Comparison of ENCODE assay signal across 30 cellular contexts in genomic region chr12:72872488-72872887, GRCh38.
DNase-seq lines count a peak whose midpoint lies in the region; ATAC-seq, FAIRE-seq and TF ChIP-seq lines count a peak whose summit lies in the region.
"Had no signal": no experiment of that assay in that cellular context is flagged by ENCODE, and none has a peak within 500 bp of the region (broad histone marks: within the 10 kb centered on the region; RNA-seq: fewer than 3 reads in every experiment).

No MANE protein-coding gene starts in this region.

- no peak overlapping the region for H3K9ac ChIP-seq in H1 (replicated peaks in 1 of 4; ENCODE audit: extremely low read depth in 1 of 4, low read depth in 3 of 4, low read length in 3 of 4)
- H3K9ac ChIP-seq: KMS-11, parathyroid adenoma had no signal

- H3K4me1 Mint-ChIP-seq in activated naive CD4-positive, alpha-beta T cell treated with anti-CD3 and anti-CD28 coated beads, Interleukin-2, amount 10 ng/mL, durations not matched to agents 7 days and 5 days: no peaks in the 10 kb centered on the region
- H3K4me1 Mint-ChIP-seq in activated T-helper 1 cell treated with anti-CD3 and anti-CD28 coated beads, Interleukin-12 subunit alpha, Interleukin-12 subunit beta, Interleukin-2, Interleukin-4 antibody, amounts not matched to agents 30 ng/mL and 10 ng/mL and 1 ng/mL, durations not matched to agents 14 hours and 24 hours and 36 hours (ENCODE audit: low read depth): no peaks in the 10 kb centered on the region
- H3K4me1 Mint-ChIP-seq: naive thymus-derived CD8-positive, alpha-beta T cell; stimulated activated naive CD8-positive, alpha-beta T cell treated with anti-CD3 and anti-CD28 coated beads, Interleukin-15, amount 100 ng/mL, for 72 hours; T-cell had no signal

- H3K9me3 ChIP-seq in H1 (ENCODE audit: insufficient read depth in 2 of 2, low read depth in 1 of 2, low read length in 1 of 2) (peaks cover 0 to 5% of the 10 kb centered on the region in 2 experiments; a peak in 1 of 4 replicates), sigmoid colon (peaks cover 0 to 5% (median 1%) of the 10 kb centered on the region in 4 donors)
- H3K9me3 ChIP-seq: BE2C, SJCRH30 had no signal

- POLR2A ChIA-PET in H1 (lab: Charles Lee; ENCODE audit: partially characterized antibody): interaction anchor here (0.7 kb wide), 1 partner anchor 8 kb away, joined by 3 read pairs; no protein-coding TSS in a partner anchor

- H3K27ac ChIP-seq in H1 (ENCODE audit: low read depth, low read length) (no peak overlapping the region), sigmoid colon (no peak overlapping the region)
- H3K27ac ChIP-seq: KMS-11, parathyroid adenoma, SJCRH30, tibial artery had no signal

- no peak overlapping the region for H3K27ac Mint-ChIP-seq in activated naive CD4-positive, alpha-beta T cell treated with anti-CD3 and anti-CD28 coated beads, Interleukin-2, amount 10 ng/mL, durations not matched to agents 7 days and 5 days
- no peak overlapping the region for H3K27ac Mint-ChIP-seq in activated T-helper 1 cell treated with anti-CD3 and anti-CD28 coated beads, Interleukin-12 subunit alpha, Interleukin-12 subunit beta, Interleukin-2, Interleukin-4 antibody, amounts not matched to agents 30 ng/mL and 10 ng/mL and 1 ng/mL, durations not matched to agents 14 hours and 24 hours and 36 hours
- H3K27ac Mint-ChIP-seq: activated naive CD4-positive, alpha-beta T cell treated with anti-CD3 and anti-CD28 coated beads, Interleukin-2, amount 50 U/mL, for 72 hours; activated T-cell treated with anti-CD3 and anti-CD28 coated beads, Interleukin-2, amount 50 U/mL, for 72 hours; mesothelial cell of epicardium; naive thymus-derived CD8-positive, alpha-beta T cell; stimulated activated naive CD8-positive, alpha-beta T cell treated with anti-CD3 and anti-CD28 coated beads, Interleukin-15, amount 100 ng/mL, for 72 hours; T-cell had no signal

- intact Hi-C loops in sigmoid colon (cut with DNase I): no loop called here
- intact Hi-C loops in activated T-helper 1 cell treated with anti-CD3 and anti-CD28 coated beads, Interleukin-12 subunit alpha, Interleukin-12 subunit beta, Interleukin-2, Interleukin-4 antibody, amounts not matched to agents 30 ng/mL and 10 ng/mL and 1 ng/mL, durations not matched to agents 14 hours and 24 hours and 36 hours (cut with micrococcal nuclease): no loop called here

- H3K4me3 ChIP-seq in H1 (ENCODE audit: extremely low read depth in 1 of 4, insufficient read depth in 2 of 4, low read depth in 3 of 4, low read length in 4 of 4) (peak overlapping the region in 1 of 4 experiments; percentile 7; a peak in 1 of 8 replicates), sigmoid colon (no peak overlapping the region)
- H3K4me3 ChIP-seq: SJCRH30, tibial artery had no signal

- H2BK12ac ChIP-seq in H1 (ENCODE audit: low read depth, low read length): no peak overlapping the region

- H3K36me3 ChIP-seq in H1 (ENCODE audit: control insufficient read depth in 2 of 4, insufficient read depth in 4 of 4, low read length in 3 of 4): no peaks in the 10 kb centered on the region
- no peaks in the 10 kb centered on the region for H3K36me3 ChIP-seq in sigmoid colon
- H3K36me3 ChIP-seq: BE2C, SJCRH30, tibial artery had no signal

- no peaks in the 10 kb centered on the region for H4K20me1 ChIP-seq in H1 (replicated peaks in 1 of 2; ENCODE audit: control insufficient read depth in 1 of 2, insufficient read depth in 2 of 2, low read length in 2 of 2)

- H3K4me2 ChIP-seq in H1 (ENCODE audit: insufficient read depth in 1 of 2, low read depth in 2 of 2, low read length in 2 of 2): 0 out of 4 replicates have a peak overlapping the region, but pooled peaks have one; percentile 12 to 20
- H3K4me2 ChIP-seq: KMS-11 had no signal

- TF ChIP-seq EP300 in H1 (IDR thresholded peaks at IDR 0.05; ENCODE audit: borderline replicate concordance in 1 of 2, low read depth in 2 of 2, low read length in 2 of 2): no peak
- no peak for TF ChIP-seq EP300 in sigmoid colon (IDR thresholded peaks at IDR 0.05)

- no peaks in the 10 kb centered on the region for H3K23me2 ChIP-seq in H1 (ENCODE audit: low read depth, low read length)

- H3K27me3 ChIP-seq in H1 (replicated peaks in 1 of 4; ENCODE audit: control insufficient read depth in 3 of 4, extremely low read depth in 1 of 4, insufficient read depth in 3 of 4, low read length in 3 of 4) (no peaks in the 10 kb centered on the region), sigmoid colon (no peaks in the 10 kb centered on the region)
- H3K27me3 ChIP-seq: BE2C, SJCRH30, tibial artery had no signal

- no peaks in the 10 kb centered on the region for H3K27me3 Mint-ChIP-seq in activated naive CD4-positive, alpha-beta T cell treated with anti-CD3 and anti-CD28 coated beads, Interleukin-2, amount 10 ng/mL, durations not matched to agents 7 days and 5 days
- no peaks in the 10 kb centered on the region for H3K27me3 Mint-ChIP-seq in activated T-helper 1 cell treated with anti-CD3 and anti-CD28 coated beads, Interleukin-12 subunit alpha, Interleukin-12 subunit beta, Interleukin-2, Interleukin-4 antibody, amounts not matched to agents 30 ng/mL and 10 ng/mL and 1 ng/mL, durations not matched to agents 14 hours and 24 hours and 36 hours (ENCODE audit: insufficient read depth)
- H3K27me3 Mint-ChIP-seq: naive thymus-derived CD8-positive, alpha-beta T cell; stimulated activated naive CD8-positive, alpha-beta T cell treated with anti-CD3 and anti-CD28 coated beads, Interleukin-15, amount 100 ng/mL, for 72 hours; T-cell had no signal

- CTCF ChIA-PET in H1 (lab: Charles Lee; ENCODE audit: partially characterized antibody): no interaction called here
- CTCF ChIA-PET in activated naive CD4-positive, alpha-beta T cell treated with anti-CD3 and anti-CD28 coated beads, Interleukin-2, amount 10 ng/mL, durations not matched to agents 7 days and 5 days (lab: Charles Lee): no interaction called here

- no peak overlapping the region for H3K56ac ChIP-seq in H1 (replicated peaks; ENCODE audit: insufficient read length, low read depth, low read length)

- ATAC-seq in GM18870 (IDR thresholded peaks at IDR 0.05; ENCODE audit: unreplicated experiment): no peak
- ATAC-seq: activated naive CD4-positive, alpha-beta T cell treated with anti-CD3 and anti-CD28 coated beads, Interleukin-2, amount 50 U/mL, for 72 hours; activated T-cell treated with anti-CD3 and anti-CD28 coated beads, Interleukin-2, amount 50 U/mL, for 72 hours; left lobe of liver; naive thymus-derived CD8-positive, alpha-beta T cell; Panc1; right cardiac atrium; stimulated activated naive CD8-positive, alpha-beta T cell treated with anti-CD3 and anti-CD28 coated beads, Interleukin-15, amount 100 ng/mL, for 72 hours; T-cell had no signal

- no peak overlapping the region for H4K8ac ChIP-seq in H1 (ENCODE audit: extremely low read depth, insufficient read depth, low read length)

- H3K4me1 ChIP-seq in H1 (replicated peaks in 1 of 4; ENCODE audit: control insufficient read depth in 3 of 4, insufficient read depth in 4 of 4, low read length in 3 of 4): peaks cover 0 to 6% (median 4%) of the 10 kb centered on the region in 4 experiments; a peak in 5 of 7 replicates
- no peaks in the 10 kb centered on the region for H3K4me1 ChIP-seq in sigmoid colon
- H3K4me1 ChIP-seq: BE2C, parathyroid adenoma, SJCRH30, tibial artery had no signal

- no peak overlapping the region for H3K18ac ChIP-seq in H1 (ENCODE audit: extremely low read depth, low read length)

- H3K14ac ChIP-seq in H1 (ENCODE audit: insufficient read length): no peak overlapping the region

- FAIRE-seq in H1 (lab: Jason Lieb, UNC): no peak
- FAIRE-seq: A204.1, endothelial cell of umbilical vein, TTC549 had no signal

- H2AK5ac ChIP-seq in H1 (ENCODE audit: low read depth, low read length): no peak overlapping the region

- no peak overlapping the region for H2BK120ac ChIP-seq in H1 (replicated peaks; ENCODE audit: low read depth, low read length)

- H3K9me3 Mint-ChIP-seq in activated naive CD4-positive, alpha-beta T cell treated with anti-CD3 and anti-CD28 coated beads, Interleukin-2, amount 10 ng/mL, durations not matched to agents 7 days and 5 days: peaks cover 12% of the 10 kb centered on the region
- H3K9me3 Mint-ChIP-seq in activated T-helper 1 cell treated with anti-CD3 and anti-CD28 coated beads, Interleukin-12 subunit alpha, Interleukin-12 subunit beta, Interleukin-2, Interleukin-4 antibody, amounts not matched to agents 30 ng/mL and 10 ng/mL and 1 ng/mL, durations not matched to agents 14 hours and 24 hours and 36 hours: peaks cover 11% of the 10 kb centered on the region

- TF ChIP-seq CTCF in H1 (IDR thresholded peaks at IDR 0.05; ENCODE audit: control extremely low read depth in 1 of 3, insufficient read depth in 1 of 3, low read depth in 1 of 3, low read length in 3 of 3) (no peak), sigmoid colon (IDR thresholded peaks at IDR 0.05) (no peak)

- H4K91ac ChIP-seq in H1 (replicated peaks; ENCODE audit: insufficient read length, low read length): no peak overlapping the region

- peak; percentile 47 for DNase-seq in NCI-H146 (lab: John Stamatoyannopoulos, UW)
- no peak for DNase-seq in NCI-H146 treated with DMSO at 0.1 percent for 48 hours (lab: John Stamatoyannopoulos, UW; ENCODE audit: unreplicated experiment)
- peak; percentile 36 for DNase-seq in NCI-H510A (lab: John Stamatoyannopoulos, UW)
- DNase-seq in H1 (ENCODE audit: low read depth in 1 of 2, low spot score in 2 of 2): no peak
- DNase-seq in sigmoid colon: no peak
- DNase-seq in activated naive CD4-positive, alpha-beta T cell treated with anti-CD3 and anti-CD28 coated beads, Interleukin-2, amount 10 ng/mL, durations not matched to agents 7 days and 5 days: no peak
- no peak for DNase-seq in activated T-helper 1 cell treated with anti-CD3 and anti-CD28 coated beads, Interleukin-12 subunit alpha, Interleukin-12 subunit beta, Interleukin-2, Interleukin-4 antibody, amounts not matched to agents 30 ng/mL and 10 ng/mL and 1 ng/mL, durations not matched to agents 14 hours and 24 hours and 36 hours (ENCODE audit: low spot score)
- DNase-seq: activated CD4-positive, alpha-beta T cell treated with anti-CD3 and anti-CD28 coated beads for 1 hour; activated T-cell treated with anti-CD3 and anti-CD28 coated beads, Interleukin-2, amount 50 U/mL, for 72 hours; aorta; BE2C; central memory CD4-positive, alpha-beta T cell; dermis blood vessel endothelial cell; MV-4-11; naive thymus-derived CD8-positive, alpha-beta T cell; right cardiac atrium; SJCRH30; stimulated activated naive CD8-positive, alpha-beta T cell treated with anti-CD3 and anti-CD28 coated beads, Interleukin-15, amount 100 ng/mL, for 72 hours; T-cell; tibial artery had no signal

- no peak for TF ChIP-seq POLR2A in H1 (IDR thresholded peaks at IDR 0.05; ENCODE audit: control extremely low read depth in 1 of 2, low read depth in 2 of 2, low read length in 2 of 2)
- no peak for TF ChIP-seq POLR2A in sigmoid colon (IDR thresholded peaks at IDR 0.05)

- H2BK15ac ChIP-seq in H1 (ENCODE audit: low read length): no peak overlapping the region

- H3K23ac ChIP-seq in H1 (ENCODE audit: insufficient read length): no peak overlapping the region

- H2BK20ac ChIP-seq in H1 (ENCODE audit: low read length): no peak overlapping the region

- H3K79me1 ChIP-seq in H1 (ENCODE audit: low read depth, low read length): no peaks in the 10 kb centered on the region

- TF ChIP-seq RAD21 in H1 (IDR thresholded peaks at IDR 0.05 in 1 of 2, conservative IDR thresholded peaks at IDR 0.05 in 1 of 2; ENCODE audit: low read depth in 2 of 2, low read length in 2 of 2): no peak

- H3K4me3 Mint-ChIP-seq in activated naive CD4-positive, alpha-beta T cell treated with anti-CD3 and anti-CD28 coated beads, Interleukin-2, amount 10 ng/mL, durations not matched to agents 7 days and 5 days: no peak overlapping the region
- H3K4me3 Mint-ChIP-seq in activated T-helper 1 cell treated with anti-CD3 and anti-CD28 coated beads, Interleukin-12 subunit alpha, Interleukin-12 subunit beta, Interleukin-2, Interleukin-4 antibody, amounts not matched to agents 30 ng/mL and 10 ng/mL and 1 ng/mL, durations not matched to agents 14 hours and 24 hours and 36 hours: no peak overlapping the region
- H3K4me3 Mint-ChIP-seq: activated T-cell treated with anti-CD3 and anti-CD28 coated beads, Interleukin-2, amount 50 U/mL, for 72 hours; mesothelial cell of epicardium; naive thymus-derived CD8-positive, alpha-beta T cell; stimulated activated naive CD8-positive, alpha-beta T cell treated with anti-CD3 and anti-CD28 coated beads, Interleukin-15, amount 100 ng/mL, for 72 hours; T-cell had no signal

- H3K4ac ChIP-seq in H1 (replicated peaks; ENCODE audit: insufficient read length, low read depth, low read length): no peak overlapping the region

- WGBS in H1 (ENCODE audit: extremely low coverage in 1 of 2, insufficient coverage in 1 of 2, insufficient read length in 1 of 2, insufficient replicate concordance in 2 of 2, low coverage in 1 of 2, low lambda C conversion rate in 2 of 2, missing lambda C conversion rate in 1 of 2), 2 experiments: 41% methylated on average over 4 of the region's 4 CpGs; no CpG with 5 or more reads in 1 of the 2 experiments
- 45 to 67% methylated on average over 4 of the region's 4 CpGs for WGBS in sigmoid colon, 2 donors

- H3K36me3 Mint-ChIP-seq in activated naive CD4-positive, alpha-beta T cell treated with anti-CD3 and anti-CD28 coated beads, Interleukin-2, amount 10 ng/mL, durations not matched to agents 7 days and 5 days: no peaks in the 10 kb centered on the region
- H3K36me3 Mint-ChIP-seq in activated T-helper 1 cell treated with anti-CD3 and anti-CD28 coated beads, Interleukin-12 subunit alpha, Interleukin-12 subunit beta, Interleukin-2, Interleukin-4 antibody, amounts not matched to agents 30 ng/mL and 10 ng/mL and 1 ng/mL, durations not matched to agents 14 hours and 24 hours and 36 hours (ENCODE audit: low read depth): no peaks in the 10 kb centered on the region
- H3K36me3 Mint-ChIP-seq: activated naive CD4-positive, alpha-beta T cell treated with anti-CD3 and anti-CD28 coated beads, Interleukin-2, amount 50 U/mL, for 72 hours; mesothelial cell of epicardium; T-cell had no signal

- H4K5ac ChIP-seq in H1 (ENCODE audit: insufficient read length, low read depth, low read length): no peak overlapping the region

- no peaks in the 10 kb centered on the region for H3K79me2 ChIP-seq in H1 (ENCODE audit: control insufficient read depth in 1 of 2, insufficient read depth in 2 of 2, low read length in 2 of 2)
- H3K79me2 ChIP-seq: parathyroid adenoma had no signal

- no peak overlapping the region for H2AFZ ChIP-seq in H1 (ENCODE audit: low read length)
- H2AFZ ChIP-seq: parathyroid adenoma had no signal

- no peak overlapping the region for H2BK5ac ChIP-seq in H1 (ENCODE audit: low read depth, low read length)

Comparison
In these comparisons a context has a peak if more than half of its experiments do, and no peak if none do; other contexts are left out.
1. DNase-seq: peak in NCI-H146 (single experiment) and NCI-H510A (single experiment); none in NCI-H146 treated with DMSO at 0.1 percent for 48 hours (single experiment), H1 (0 of 2), sigmoid colon (single experiment), activated naive CD4-positive, alpha-beta T cell treated with anti-CD3 and anti-CD28 coated beads, Interleukin-2, amount 10 ng/mL, durations not matched to agents 7 days and 5 days (single experiment) and activated T-helper 1 cell treated with anti-CD3 and anti-CD28 coated beads, Interleukin-12 subunit alpha, Interleukin-12 subunit beta, Interleukin-2, Interleukin-4 antibody, amounts not matched to agents 30 ng/mL and 10 ng/mL and 1 ng/mL, durations not matched to agents 14 hours and 24 hours and 36 hours (single experiment).